19 cellular contexts compared by ENCODE assay signal in the genomic region with DNA sequence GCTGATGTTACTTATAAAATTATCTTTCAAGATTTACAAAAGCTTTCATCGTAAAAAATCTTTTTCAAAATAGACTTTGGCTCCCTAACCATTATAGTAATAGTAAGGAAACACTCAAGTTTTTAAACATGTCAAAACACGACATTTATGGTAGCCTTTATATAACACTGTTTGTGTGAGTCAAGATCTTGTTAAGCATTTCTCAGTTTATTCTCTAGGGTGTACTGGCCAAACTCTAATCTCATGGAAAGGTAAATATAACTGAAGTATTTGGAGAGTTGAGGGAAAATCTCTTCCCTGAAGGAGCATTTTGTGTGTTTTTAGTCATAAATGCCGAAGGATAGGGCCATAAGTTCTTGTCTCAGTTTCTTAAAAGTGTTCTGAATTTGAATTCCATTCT.
"Had no signal": no experiment of that assay in that cellular context is flagged by ENCODE, and none has a peak within 500 bp of the region (broad histone marks: within the 10 kb centered on the region; RNA-seq: fewer than 3 reads in every experiment).

No MANE protein-coding gene starts in this region.

- H3K4me1 ChIP-seq: foreskin keratinocyte, spleen had no signal

- H3K27me3 ChIP-seq: foreskin keratinocyte, neutrophil, spleen had no signal

- ATAC-seq: foreskin keratinocyte; left cardiac atrium; naive thymus-derived CD4-positive, alpha-beta T cell; sciatic nerve had no signal

- FAIRE-seq: endothelial cell of umbilical vein, kidney, urothelium cell line had no signal

- H3K4me3 ChIP-seq: coronary artery, spleen had no signal

- DNase-seq: effector CD4-positive, alpha-beta T cell; endodermal cell; erythroblast; foreskin keratinocyte; kidney; left cardiac atrium; midbrain; naive thymus-derived CD4-positive, alpha-beta T cell; posterior cingulate gyrus; spleen; stimulated activated CD4-positive, alpha-beta T cell treated with anti-CD3 and anti-CD28 coated beads, Interleukin-2, amount 100 ng/mL, for 24 hours; stimulated activated CD4-positive, alpha-beta T cell treated with anti-CD3 and anti-CD28 coated beads, Interleukin-4, amount 100 ng/mL, for 4 hours; stimulated activated naive CD4-positive, alpha-beta T cell treated with Interleukin-2 at 50 U/mL for 16 hours; trophoblast cell had no signal

- H3K27ac ChIP-seq: coronary artery, foreskin keratinocyte, neutrophil, spleen had no signal

- H3K9me3 ChIP-seq: neutrophil had no signal

- H3K36me3 ChIP-seq: neutrophil, spleen had no signal
